13 cellular contexts compared by ENCODE assay signal in genomic region chr2:169839954-169840746, GRCh38. TPM values are rescaled to one million over a fixed set of nuclear protein-coding genes. Genes with fewer than 3 reads are reported as not detected.
DNase-seq lines count a peak whose midpoint lies in the region; ATAC-seq and TF ChIP-seq lines count a peak whose summit lies in the region.
"Had no signal": no experiment of that assay in that cellular context is flagged by ENCODE, and none has a peak within 500 bp of the region (broad histone marks: within the 10 kb centered on the region; RNA-seq: fewer than 3 reads in every experiment).

No MANE protein-coding gene starts in this region.

- TF ChIP-seq CTCF in type B pancreatic cell (conservative IDR thresholded peaks at IDR 0.05), result no peak

- H3K4me2 ChIP-seq in mesenchymal stem cell (ENCODE audit: low read length, poor library complexity, severe bottlenecking), result no peak overlapping the region

- H3K27me3 ChIP-seq in mesenchymal stem cell (ENCODE audit: control insufficient read depth in 1 of 2, insufficient read depth in 1 of 2, low read length in 2 of 2), result no peaks in the 10 kb centered on the region

- H2BK15ac ChIP-seq in mesenchymal stem cell (ENCODE audit: low read depth, poor library complexity, severe bottlenecking), result peak overlapping the region; percentile 37

- peak overlapping the region; percentile 62 for H4K8ac ChIP-seq in mesenchymal stem cell (ENCODE audit: low read length)

- H4K91ac ChIP-seq in mesenchymal stem cell (ENCODE audit: low read length), result no peak overlapping the region

- H3K27ac Mint-ChIP-seq in stimulated activated naive CD8-positive, alpha-beta T cell treated with anti-CD3 and anti-CD28 coated beads, Interleukin-15, amount 100 ng/mL, for 72 hours, result peak overlapping the region in 1 of 2 donors; percentile 23
- no peak overlapping the region for H3K27ac Mint-ChIP-seq in type B pancreatic cell
- H3K27ac Mint-ChIP-seq: activated CD8-positive, alpha-beta memory T cell treated with anti-CD3 and anti-CD28 coated beads, Interleukin-2, amount 10 ng/mL, durations not matched to agents 7 days and 5 days; activated naive CD4-positive, alpha-beta T cell treated with anti-CD3 and anti-CD28 coated beads, Interleukin-2, amount 10 ng/mL, durations not matched to agents 7 days and 5 days had no signal

- WGBS in mesenchymal stem cell, result 78% methylated on average over 9 of the region's 10 CpGs

- peak overlapping the region in 1 of 2 experiments; percentile 42 for H2BK12ac ChIP-seq in mesenchymal stem cell (ENCODE audit: low read length in 2 of 2)

- H3K9me3 ChIP-seq in mesenchymal stem cell (ENCODE audit: control insufficient read depth, low read length), result no peaks in the 10 kb centered on the region

- no peak overlapping the region for H3K27ac ChIP-seq in mesenchymal stem cell (ENCODE audit: low read length, poor library complexity, severe bottlenecking)

- no peak overlapping the region for H2AK5ac ChIP-seq in mesenchymal stem cell (ENCODE audit: low read length, severe bottlenecking)

- peak; percentile 37 for ATAC-seq in stimulated activated naive CD8-positive, alpha-beta T cell treated with anti-CD3 and anti-CD28 coated beads, Interleukin-15, amount 100 ng/mL, for 72 hours
- no peak for ATAC-seq in stimulated activated naive CD8-positive, alpha-beta T cell treated with anti-CD3 and anti-CD28 coated beads, Interleukin-15, Interleukin-2, amounts not matched to agents 100 U/mL and 50 U/mL, for 24 hours
- ATAC-seq in GM21723 (IDR thresholded peaks at IDR 0.05; ENCODE audit: unreplicated experiment) (no peak), GM21526 (IDR thresholded peaks at IDR 0.05; ENCODE audit: low FRiP score, unreplicated experiment) (no peak)
- ATAC-seq: activated CD8-positive, alpha-beta memory T cell treated with anti-CD3 and anti-CD28 coated beads, Interleukin-2, amount 10 ng/mL, durations not matched to agents 7 days and 5 days had no signal

- H3K14ac ChIP-seq in mesenchymal stem cell (ENCODE audit: low read length in 2 of 2), result peak overlapping the region in 1 of 2 experiments; percentile 61

- H3K4ac ChIP-seq in mesenchymal stem cell (ENCODE audit: low read depth in 1 of 2, low read length in 2 of 2), result peak overlapping the region in 1 of 2 experiments; percentile 16

- H3K27me3 Mint-ChIP-seq in stimulated activated naive CD8-positive, alpha-beta T cell treated with anti-CD3 and anti-CD28 coated beads, Interleukin-15, amount 100 ng/mL, for 72 hours, result no peaks in the 10 kb centered on the region
- H3K27me3 Mint-ChIP-seq in type B pancreatic cell, result no peaks in the 10 kb centered on the region
- H3K27me3 Mint-ChIP-seq: activated CD8-positive, alpha-beta memory T cell treated with anti-CD3 and anti-CD28 coated beads, Interleukin-2, amount 10 ng/mL, durations not matched to agents 7 days and 5 days; activated naive CD4-positive, alpha-beta T cell treated with anti-CD3 and anti-CD28 coated beads, Interleukin-2, amount 10 ng/mL, durations not matched to agents 7 days and 5 days had no signal

- no peak overlapping the region for H3K4me3 ChIP-seq in mesenchymal stem cell (ENCODE audit: insufficient read depth in 1 of 2, low read depth in 1 of 2, low read length in 2 of 2)

- peaks cover 18% of the 10 kb centered on the region for H3K36me3 Mint-ChIP-seq in type B pancreatic cell

- H3K4me3 Mint-ChIP-seq in stimulated activated naive CD8-positive, alpha-beta T cell treated with anti-CD3 and anti-CD28 coated beads, Interleukin-15, amount 100 ng/mL, for 72 hours, result no peak overlapping the region
- no peak overlapping the region for H3K4me3 Mint-ChIP-seq in type B pancreatic cell
- H3K4me3 Mint-ChIP-seq: activated CD8-positive, alpha-beta memory T cell treated with anti-CD3 and anti-CD28 coated beads, Interleukin-2, amount 10 ng/mL, durations not matched to agents 7 days and 5 days; activated naive CD4-positive, alpha-beta T cell treated with anti-CD3 and anti-CD28 coated beads, Interleukin-2, amount 10 ng/mL, durations not matched to agents 7 days and 5 days had no signal

- no peak overlapping the region for H2AFZ ChIP-seq in mesenchymal stem cell (ENCODE audit: low read depth, low read length)

- H3K9ac ChIP-seq in mesenchymal stem cell (ENCODE audit: low read length), result no peak overlapping the region

- peaks cover 3 to 7% of the 10 kb centered on the region in 2 experiments for H3K36me3 ChIP-seq in mesenchymal stem cell (ENCODE audit: control insufficient read depth in 1 of 2, insufficient read depth in 2 of 2, low read depth in 1 of 2, low read length in 2 of 2)

- no peaks in the 10 kb centered on the region for H3K9me3 Mint-ChIP-seq in stimulated activated naive CD8-positive, alpha-beta T cell treated with anti-CD3 and anti-CD28 coated beads, Interleukin-15, amount 100 ng/mL, for 72 hours
- H3K9me3 Mint-ChIP-seq in type B pancreatic cell, result no peaks in the 10 kb centered on the region
- H3K9me3 Mint-ChIP-seq: activated naive CD4-positive, alpha-beta T cell treated with anti-CD3 and anti-CD28 coated beads, Interleukin-2, amount 10 ng/mL, durations not matched to agents 7 days and 5 days had no signal

- peaks cover 8% of the 10 kb centered on the region for H3K4me1 ChIP-seq in mesenchymal stem cell (ENCODE audit: control insufficient read depth, insufficient read depth, low read depth, low read length)

- H2BK120ac ChIP-seq in mesenchymal stem cell (ENCODE audit: low read depth, low read length), result no peak overlapping the region

- peak overlapping the region in 1 of 2 experiments; percentile 11 for H3K23ac ChIP-seq in mesenchymal stem cell (ENCODE audit: low read length in 2 of 2)

- no peak overlapping the region for H2BK5ac ChIP-seq in mesenchymal stem cell (ENCODE audit: low read depth, low read length, poor library complexity, severe bottlenecking)

- peaks cover 22% of the 10 kb centered on the region for H3K4me1 Mint-ChIP-seq in stimulated activated naive CD8-positive, alpha-beta T cell treated with anti-CD3 and anti-CD28 coated beads, Interleukin-15, amount 100 ng/mL, for 72 hours
- no peaks in the 10 kb centered on the region for H3K4me1 Mint-ChIP-seq in type B pancreatic cell (ENCODE audit: unreplicated experiment)
- H3K4me1 Mint-ChIP-seq: activated CD8-positive, alpha-beta memory T cell treated with anti-CD3 and anti-CD28 coated beads, Interleukin-2, amount 10 ng/mL, durations not matched to agents 7 days and 5 days; activated naive CD4-positive, alpha-beta T cell treated with anti-CD3 and anti-CD28 coated beads, Interleukin-2, amount 10 ng/mL, durations not matched to agents 7 days and 5 days had no signal

- no peak overlapping the region for H3K18ac ChIP-seq in mesenchymal stem cell (ENCODE audit: low read depth in 1 of 2, low read length in 2 of 2)

- peaks cover 28% of the 10 kb centered on the region for H3K79me1 ChIP-seq in mesenchymal stem cell (replicated peaks; ENCODE audit: low read length, poor library complexity, severe bottlenecking)

- no peak for DNase-seq in stimulated activated naive CD8-positive, alpha-beta T cell treated with anti-CD3 and anti-CD28 coated beads, Interleukin-15, amount 100 ng/mL, for 72 hours
- DNase-seq in stimulated activated naive CD8-positive, alpha-beta T cell treated with anti-CD3 and anti-CD28 coated beads, Interleukin-15, Interleukin-2, amounts not matched to agents 100 U/mL and 50 U/mL, for 24 hours, result no peak
- DNase-seq in foreskin melanocyte, result peak; percentile 37
- peak; percentile 30 for DNase-seq in mesenchymal stem cell
- DNase-seq in type B pancreatic cell (ENCODE audit: extremely low spot score, unreplicated experiment), result no peak
- no peak for DNase-seq in NCI-H1092 treated with DMSO at 0.1 percent for 48 hours (lab: John Stamatoyannopoulos, UW)
- DNase-seq: activated CD8-positive, alpha-beta memory T cell treated with anti-CD3 and anti-CD28 coated beads, Interleukin-2, amount 10 ng/mL, durations not matched to agents 7 days and 5 days; activated naive CD4-positive, alpha-beta T cell treated with anti-CD3 and anti-CD28 coated beads, Interleukin-2, amount 10 ng/mL, durations not matched to agents 7 days and 5 days; NCI-H1436 treated with DMSO at 0.1 percent for 48 hours; NCI-H526; RPMI8226 had no signal

RNA-seq across cellular contexts. Expression of gene UBR3, which starts 12.9 kb away (rescaled TPM):
- 14.0 TPM for polyA plus RNA-seq in mesenchymal stem cell (2013, experiment 1 of 2)
- polyA plus RNA-seq in mesenchymal stem cell (2013, experiment 2 of 2), result 14.7 TPM
- total RNA-seq in type B pancreatic cell (ENCODE audit: low replicate concordance), result 32.5 and 34.4 TPM in 2 replicates

RNA-seq across cellular contexts. Expression of gene METTL5, which starts 15.4 kb away (rescaled TPM):
- polyA plus RNA-seq in mesenchymal stem cell (2013, experiment 1 of 2), result 65.9 TPM
- polyA plus RNA-seq in mesenchymal stem cell (2013, experiment 2 of 2), result 66.4 TPM
- total RNA-seq in type B pancreatic cell (ENCODE audit: low replicate concordance), result 39.3 and 49.4 TPM in 2 replicates

RNA-seq across cellular contexts. Expression of gene SSB, which starts 41.5 kb away (rescaled TPM):
- 174 TPM for polyA plus RNA-seq in mesenchymal stem cell (2013, experiment 1 of 2)
- polyA plus RNA-seq in mesenchymal stem cell (2013, experiment 2 of 2), result 181 TPM
- 109 and 142 TPM in 2 replicates for total RNA-seq in type B pancreatic cell (ENCODE audit: low replicate concordance)

Comparison
In these comparisons a context has a peak if more than half of its experiments do, and no peak if none do; other contexts are left out.
1. DNase-seq: peak in foreskin melanocyte (single experiment) and mesenchymal stem cell (single experiment); none in stimulated activated naive CD8-positive, alpha-beta T cell treated with anti-CD3 and anti-CD28 coated beads, Interleukin-15, amount 100 ng/mL, for 72 hours (0 of 2), stimulated activated naive CD8-positive, alpha-beta T cell treated with anti-CD3 and anti-CD28 coated beads, Interleukin-15, Interleukin-2, amounts not matched to agents 100 U/mL and 50 U/mL, for 24 hours (single experiment), type B pancreatic cell (single experiment) and NCI-H1092 treated with DMSO at 0.1 percent for 48 hours (single experiment).